Comparison of ENCODE assay signal across 9 cellular contexts in genomic region chr2:148022351-148022750, GRCh38. TPM values are rescaled to one million over a fixed set of nuclear protein-coding genes. Genes with fewer than 3 reads are reported as not detected.
DNase-seq lines count a peak whose midpoint lies in the region; ATAC-seq and TF ChIP-seq lines count a peak whose summit lies in the region.
"Had no signal": no experiment of that assay in that cellular context is flagged by ENCODE, and none has a peak within 500 bp of the region (broad histone marks: within the 10 kb centered on the region; RNA-seq: fewer than 3 reads in every experiment).

No MANE protein-coding gene starts in this region.

- DNase-seq in HFFc6 = no peak
- no peak for DNase-seq in WTC11 (ENCODE audit: low spot score)
- DNase-seq in fibroblast of the aortic adventitia (ENCODE audit: low read depth) = peak; percentile 19
- DNase-seq in central memory CD4-positive, alpha-beta T cell = no peak
- no peak for DNase-seq in Kasumi-1 (lab: John Stamatoyannopoulos, UW)
- DNase-seq: activated effector memory CD4-positive, alpha-beta T cell treated with Interleukin-2 at 50 U/mL for 16 hours; NCI-H1930 had no signal

- H3K9me3 Mint-ChIP-seq in HFFc6 (no peaks in the 10 kb centered on the region), WTC11 (no peaks in the 10 kb centered on the region)

- peak overlapping the region; percentile 83 for H3K27ac Mint-ChIP-seq in HFFc6
- H3K27ac Mint-ChIP-seq in WTC11 = no peak overlapping the region

- peak overlapping the region; percentile 89 for H3K4me3 ChIP-seq in fibroblast of the aortic adventitia (ENCODE audit: low read depth, low read length)
- peak overlapping the region; percentile 58 to 89 (median 79) for H3K4me3 ChIP-seq in skin epidermis

- no peaks in the 10 kb centered on the region; the same call in 1 of the 2 replicates for H3K36me3 Mint-ChIP-seq in HFFc6 (ENCODE audit: low read depth)
- no peaks in the 10 kb centered on the region for H3K36me3 Mint-ChIP-seq in WTC11

- no peaks in the 10 kb centered on the region for H3K27me3 Mint-ChIP-seq in HFFc6 (ENCODE audit: insufficient read depth)
- no peaks in the 10 kb centered on the region for H3K27me3 Mint-ChIP-seq in WTC11 (ENCODE audit: low read depth)

- CTCF ChIA-PET in WTC11 (lab: Charles Lee) = no interaction called here

- no peak for ATAC-seq in WTC11
- ATAC-seq in GM21367 (IDR thresholded peaks at IDR 0.05; ENCODE audit: unreplicated experiment) = no peak

- H3K4me1 Mint-ChIP-seq in HFFc6 (ENCODE audit: low read depth) (peaks cover 40% of the 10 kb centered on the region), WTC11 (peaks cover 36% of the 10 kb centered on the region)

- peak overlapping the region in 11 of 21 experiments; percentile 88 to 97 (median 95) for H3K27ac ChIP-seq in skin epidermis

- peak overlapping the region; percentile 99 for H3K4me3 Mint-ChIP-seq in HFFc6
- peak overlapping the region; percentile 100 for H3K4me3 Mint-ChIP-seq in WTC11

- TF ChIP-seq CTCF in HFFc6 (IDR thresholded peaks at IDR 0.05) (no peak), WTC11 (IDR thresholded peaks at IDR 0.05) (no peak), fibroblast of the aortic adventitia (IDR thresholded peaks at IDR 0.05; ENCODE audit: insufficient read depth, low read length) (no peak)

- POLR2A ChIA-PET in WTC11 (lab: Charles Lee) = interaction anchor here (0.6 kb wide), 1 partner anchor 257 kb away, joined by 3 read pairs; no protein-coding TSS in a partner anchor

TF ChIP-seq in WTC11, 78 proteins besides CTCF, POLR2A, EP300 and RAD21:
- no peak for TF ChIP-seq ZNF263 (CRISPR knock-in tag; IDR thresholded peaks at IDR 0.05; ENCODE audit: low read depth)
- TF ChIP-seq, protein P1, sequence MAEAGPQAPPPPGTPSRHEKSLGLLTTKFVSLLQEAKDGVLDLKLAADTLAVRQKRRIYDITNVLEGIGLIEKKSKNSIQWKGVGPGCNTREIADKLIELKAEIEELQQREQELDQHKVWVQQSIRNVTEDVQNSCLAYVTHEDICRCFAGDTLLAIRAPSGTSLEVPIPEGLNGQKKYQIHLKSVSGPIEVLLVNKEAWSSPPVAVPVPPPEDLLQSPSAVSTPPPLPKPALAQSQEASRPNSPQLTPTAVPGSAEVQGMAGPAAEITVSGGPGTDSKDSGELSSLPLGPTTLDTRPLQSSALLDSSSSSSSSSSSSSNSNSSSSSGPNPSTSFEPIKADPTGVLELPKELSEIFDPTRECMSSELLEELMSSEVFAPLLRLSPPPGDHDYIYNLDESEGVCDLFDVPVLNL (CRISPR knock-in tag; IDR thresholded peaks at IDR 0.05; ENCODE audit: borderline replicate concordance, low read depth) = no peak
- TF ChIP-seq, protein P2, sequence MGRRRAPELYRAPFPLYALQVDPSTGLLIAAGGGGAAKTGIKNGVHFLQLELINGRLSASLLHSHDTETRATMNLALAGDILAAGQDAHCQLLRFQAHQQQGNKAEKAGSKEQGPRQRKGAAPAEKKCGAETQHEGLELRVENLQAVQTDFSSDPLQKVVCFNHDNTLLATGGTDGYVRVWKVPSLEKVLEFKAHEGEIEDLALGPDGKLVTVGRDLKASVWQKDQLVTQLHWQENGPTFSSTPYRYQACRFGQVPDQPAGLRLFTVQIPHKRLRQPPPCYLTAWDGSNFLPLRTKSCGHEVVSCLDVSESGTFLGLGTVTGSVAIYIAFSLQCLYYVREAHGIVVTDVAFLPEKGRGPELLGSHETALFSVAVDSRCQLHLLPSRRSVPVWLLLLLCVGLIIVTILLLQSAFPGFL (CRISPR knock-in tag; IDR thresholded peaks at IDR 0.05; ENCODE audit: borderline replicate concordance) = no peak
- no peak for TF ChIP-seq AR (CRISPR knock-in tag; IDR thresholded peaks at IDR 0.05)
- no peak for TF ChIP-seq RELA (CRISPR knock-in tag; IDR thresholded peaks at IDR 0.05; ENCODE audit: borderline replicate concordance)
- no peak for TF ChIP-seq NFE2L1 (CRISPR knock-in tag; IDR thresholded peaks at IDR 0.05)
- TF ChIP-seq GTF2I (CRISPR knock-in tag; conservative IDR thresholded peaks at IDR 0.05) = no peak

RNA-seq across cellular contexts. Expression of gene MBD5, which starts 1.5 kb away (rescaled TPM):
- 10 to 100 TPM; 29.1 to 41.0 (median 35.0) TPM for total RNA-seq in HFFc6 (2021; fragmentation: NEBNext Ultra II Directional; extraction: Animal tissue kit (Norgen Biotek cat#: 25700))
- 27.7 to 33.7 TPM (median 31.4 TPM) in 3 replicates for total RNA-seq in WTC11 (2021)
- 41.4 and 47.0 TPM in 2 replicates for total RNA-seq in fibroblast of the aortic adventitia (ENCODE audit: low replicate concordance)

RNA-seq across cellular contexts. Expression of gene ORC4, which starts 1.8 kb away (rescaled TPM):
- total RNA-seq in HFFc6 (2021; fragmentation: NEBNext Ultra II Directional; extraction: Animal tissue kit (Norgen Biotek cat#: 25700)) = 10 to 100 TPM; 26.2 to 35.4 (median 32.8) TPM
- total RNA-seq in WTC11 (2021) (56.4 to 60.9 TPM (median 57.9 TPM) in 3 replicates), fibroblast of the aortic adventitia (ENCODE audit: low replicate concordance) (16.4 and 71.4 TPM in 2 replicates)
